ENCODE assay signal across 8 cellular contexts in the genomic region with DNA sequence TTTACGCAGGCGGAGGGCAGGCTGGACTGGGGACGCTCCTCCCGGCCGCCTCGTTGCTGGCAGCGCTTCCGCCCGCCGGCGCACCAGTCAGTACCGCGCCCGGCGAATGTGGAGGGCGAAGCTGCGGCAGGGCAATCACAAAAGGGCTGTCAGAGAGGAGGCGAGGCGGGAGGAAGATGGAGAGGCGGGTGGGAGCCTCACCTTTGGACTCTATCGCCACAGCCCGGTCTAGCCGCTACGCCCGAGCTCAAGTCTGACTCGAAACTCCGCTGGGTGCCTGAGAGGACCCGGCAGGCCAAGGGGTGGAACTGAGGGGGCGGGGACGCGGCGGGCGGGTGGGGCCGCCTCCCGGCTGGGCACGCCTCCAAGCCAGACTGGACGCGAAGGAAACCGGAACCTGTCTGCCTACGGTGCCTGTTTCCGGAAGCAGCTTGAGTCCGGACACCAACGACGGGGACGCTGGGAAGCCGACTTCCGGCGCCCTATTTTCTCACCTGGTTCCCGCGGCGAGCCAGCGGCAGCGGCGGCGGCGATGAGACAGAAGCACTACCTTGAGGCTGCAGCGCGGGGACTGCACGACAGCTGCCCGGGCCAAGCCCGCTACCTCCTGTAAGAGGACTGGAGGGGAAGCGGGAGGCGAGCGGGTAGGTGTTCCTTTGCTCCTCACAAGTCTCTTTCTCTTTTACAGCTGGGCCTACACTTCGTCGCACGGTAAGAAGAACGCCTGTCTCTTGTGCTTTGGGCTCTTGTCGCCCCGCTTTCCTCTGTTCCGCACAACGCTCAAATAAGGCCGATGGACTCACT.
A peak's percentile ranks its signal among the peaks of the same experiment; 100 is the strongest.
DNase-seq lines count a peak whose midpoint lies in the region; ATAC-seq and TF ChIP-seq lines count a peak whose summit lies in the region.

A gene (plus strand): TSS at position 483 of the 804 bp plus-strand sequence.

- ATAC-seq in HG03378 (IDR thresholded peaks at IDR 0.05; ENCODE audit: unreplicated experiment) = peak; percentile 91

- TF ChIP-seq POLR2A in GM19099 (IDR thresholded peaks at IDR 0.05; ENCODE audit: extremely low read depth, insufficient read length, low read depth) = peak; percentile 94

- no peaks in the 10 kb centered on the region for H3K9me3 Mint-ChIP-seq in chondrocyte (ENCODE audit: low read depth)

- peak within 1 kb of the TSS; percentile 96 for H3K4me3 Mint-ChIP-seq in chondrocyte (ENCODE audit: unreplicated experiment)

- H3K36me3 Mint-ChIP-seq in chondrocyte (ENCODE audit: low read depth) = peaks cover 14% of the 10 kb centered on the region

- DNase-seq in AML-193 (lab: John Stamatoyannopoulos, UW) (peak; percentile 84 to 91), NCI-H446 treated with DMSO at 0.1 percent for 48 hours (lab: John Stamatoyannopoulos, UW) (peak; percentile 83), chondrocyte (ENCODE audit: low spot score) (peak; percentile 96), kidney glomerular epithelial cell (lab: John Stamatoyannopoulos, UW) (peak; percentile 83)
- peak; percentile 91 for DNase-seq in activated CD4-positive, alpha-beta T cell treated with anti-CD3 and anti-CD28 coated beads for 1 hour
- peak; percentile 88 to 90 for DNase-seq in stimulated activated CD4-positive, alpha-beta T cell treated with anti-CD3 and anti-CD28 coated beads, Interleukin-15, amount 100 ng/mL, for 48 hours (ENCODE audit: low read depth in 2 of 2)

- no peaks in the 10 kb centered on the region for H3K27me3 Mint-ChIP-seq in chondrocyte (ENCODE audit: low read depth)

- peak within 1 kb of the TSS; percentile 92 for H3K27ac Mint-ChIP-seq in chondrocyte (ENCODE audit: unreplicated experiment)

- TF ChIP-seq CTCF in chondrocyte (IDR thresholded peaks at IDR 0.05) = no peak

- peaks cover 30% of the 10 kb centered on the region for H3K4me1 Mint-ChIP-seq in chondrocyte (ENCODE audit: low read depth)

Comparison
In these comparisons a context has a peak if more than half of its experiments do, and no peak if none do; other contexts are left out.
1. Peak in every context shown above with its lines: DNase-seq and ATAC-seq.